Comparison of ENCODE assay signal across 2 cellular contexts in the genomic region with DNA sequence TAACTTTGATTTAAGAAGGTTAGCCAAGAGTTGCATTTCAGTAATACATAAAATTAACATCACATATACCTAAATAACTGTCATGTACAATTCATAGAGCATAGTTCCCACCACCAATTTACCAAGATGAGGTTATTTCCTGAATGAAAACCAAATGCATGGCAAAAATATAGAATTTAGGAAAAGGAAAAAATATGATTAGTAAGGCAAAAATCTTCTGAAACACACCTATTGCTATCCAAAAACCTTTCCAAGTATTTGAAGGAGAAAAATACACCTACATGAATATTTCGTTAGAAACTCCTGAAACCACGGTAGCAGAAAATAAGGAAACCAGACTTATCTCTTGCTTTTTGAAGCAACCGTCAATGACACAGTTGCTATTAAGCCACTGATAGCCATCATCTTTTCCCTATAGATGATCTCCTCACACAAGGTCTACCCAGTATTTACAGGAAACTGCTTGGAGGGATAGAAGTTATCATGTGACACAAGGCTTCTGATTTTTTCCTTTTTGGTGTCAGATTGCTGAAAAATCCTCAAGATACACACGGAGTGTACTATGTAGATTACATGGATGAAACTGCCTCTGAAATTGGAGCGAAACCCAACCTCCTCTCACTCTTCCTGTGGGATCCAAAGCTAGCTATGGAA.
TF ChIP-seq lines count a peak whose summit lies in the region.

No MANE protein-coding gene starts in this region.

TF ChIP-seq in HepG2, 621 proteins besides CTCF, POLR2A, EP300 and RAD21 (continued from another document):
- TF ChIP-seq NFRKB (IDR thresholded peaks at IDR 0.05) (no peak), THYN1 (CRISPR knock-in tag; IDR thresholded peaks at IDR 0.05; ENCODE audit: borderline replicate concordance, low read depth) (no peak), MAFF (IDR thresholded peaks at IDR 0.05; ENCODE audit: low read depth, low read length) (0 out of 2 replicates have a peak, but pooled peaks have one; percentile 4)

TF ChIP-seq in K562, 482 proteins besides CTCF, POLR2A, EP300 and RAD21 (continued from another document):
- TF ChIP-seq, protein P1, sequence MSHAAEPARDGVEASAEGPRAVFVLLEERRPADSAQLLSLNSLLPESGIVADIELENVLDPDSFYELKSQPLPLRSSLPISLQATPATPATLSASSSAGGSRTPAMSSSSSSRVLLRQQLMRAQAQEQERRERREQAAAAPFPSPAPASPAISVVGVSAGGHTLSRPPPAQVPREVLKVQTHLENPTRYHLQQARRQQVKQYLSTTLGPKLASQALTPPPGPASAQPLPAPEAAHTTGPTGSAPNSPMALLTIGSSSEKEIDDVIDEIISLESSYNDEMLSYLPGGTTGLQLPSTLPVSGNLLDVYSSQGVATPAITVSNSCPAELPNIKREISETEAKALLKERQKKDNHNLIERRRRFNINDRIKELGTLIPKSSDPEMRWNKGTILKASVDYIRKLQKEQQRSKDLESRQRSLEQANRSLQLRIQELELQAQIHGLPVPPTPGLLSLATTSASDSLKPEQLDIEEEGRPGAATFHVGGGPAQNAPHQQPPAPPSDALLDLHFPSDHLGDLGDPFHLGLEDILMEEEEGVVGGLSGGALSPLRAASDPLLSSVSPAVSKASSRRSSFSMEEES (CRISPR knock-in tag; IDR thresholded peaks at IDR 0.05) = peak; percentile 81
- no peak for TF ChIP-seq MCM3 (IDR thresholded peaks at IDR 0.05)
TF ChIP-seq in K562: peak in this region for 11.
